23 cellular contexts compared by ENCODE assay signal in genomic region chr2:144550916-144551315, GRCh38. TPM values are rescaled to one million over a fixed set of nuclear protein-coding genes. Genes with fewer than 3 reads are reported as not detected.
A peak's percentile ranks its signal among the peaks of the same experiment; 100 is the strongest.
DNase-seq lines count a peak whose midpoint lies in the region; ATAC-seq, FAIRE-seq and TF ChIP-seq lines count a peak whose summit lies in the region.
"Had no signal": no experiment of that assay in that cellular context is flagged by ENCODE, and none has a peak within 500 bp of the region (broad histone marks: within the 10 kb centered on the region; RNA-seq: fewer than 3 reads in every experiment).

No MANE protein-coding gene starts in this region.

- H3K36me3 Mint-ChIP-seq in HFFc6 (ENCODE audit: low read depth) (no peaks in the 10 kb centered on the region), astrocyte (ENCODE audit: low read depth, unreplicated experiment) (no peaks in the 10 kb centered on the region), neural crest cell (ENCODE audit: low read depth) (no peaks in the 10 kb centered on the region)
- H3K36me3 Mint-ChIP-seq in T-helper 2 cell treated with Interferon-gamma antibody and Interleukin-4, amounts not matched to agents 5 μg/mL and 100 μg/mL, for 36 hours (ENCODE audit: low read depth) = no peaks in the 10 kb centered on the region
- H3K36me3 Mint-ChIP-seq: CD8-positive, alpha-beta T cell had no signal

- no peak overlapping the region for H3K4me3 ChIP-seq in astrocyte (ENCODE audit: insufficient read depth, low read depth, low read length)
- H3K4me3 ChIP-seq: BLaER1, MG63 had no signal

- DNase-seq in AG08395 (ENCODE audit: low spot score) = peak; percentile 5
- DNase-seq in HFFc6 = peak; percentile 66
- peak; percentile 32 for DNase-seq in astrocyte (ENCODE audit: low read depth)
- no peak for DNase-seq in neural crest cell (ENCODE audit: low read depth, low spot score)
- no peak for DNase-seq in NCI-H2081 treated with DMSO at 0.1 percent for 48 hours (lab: John Stamatoyannopoulos, UW)
- no peak for DNase-seq in activated CD4-positive, alpha-beta T cell treated with anti-CD3 and anti-CD28 coated beads, Interleukin-2, amount 50 U/mL, for 4 hours
- DNase-seq in T-helper 2 cell treated with Interferon-gamma antibody and Interleukin-4, amounts not matched to agents 5 μg/mL and 100 μg/mL, for 36 hours (ENCODE audit: low spot score) = no peak
- DNase-seq: 8988T; Calu3; CD8-positive, alpha-beta T cell; MG63; NCI-H1048; NCI-H146; NCI-H2081; NCI-H510A treated with DMSO at 0.1 percent for 48 hours; NCI-H774; OCI-M1; RPMI8226; SIG-M5 had no signal

- H3K27ac Mint-ChIP-seq in HFFc6 (0 out of 2 replicates have a peak overlapping the region, but pooled peaks have one; percentile 1), astrocyte (ENCODE audit: unreplicated experiment) (no peak overlapping the region), neural crest cell (ENCODE audit: unreplicated experiment) (peak overlapping the region; percentile 58)
- no peak overlapping the region for H3K27ac Mint-ChIP-seq in T-helper 2 cell treated with Interferon-gamma antibody and Interleukin-4, amounts not matched to agents 5 μg/mL and 100 μg/mL, for 36 hours
- H3K27ac Mint-ChIP-seq: CD8-positive, alpha-beta T cell had no signal

- H3K27me3 Mint-ChIP-seq in HFFc6 (ENCODE audit: insufficient read depth) (no peaks in the 10 kb centered on the region; the same call in 1 of the 2 replicates), astrocyte (ENCODE audit: low read depth, unreplicated experiment) (no peaks in the 10 kb centered on the region), neural crest cell (ENCODE audit: low read depth) (no peaks in the 10 kb centered on the region)
- H3K27me3 Mint-ChIP-seq in T-helper 2 cell treated with Interferon-gamma antibody and Interleukin-4, amounts not matched to agents 5 μg/mL and 100 μg/mL, for 36 hours (ENCODE audit: low read depth) = peaks cover 19% of the 10 kb centered on the region

- peaks cover 8% of the 10 kb centered on the region for H3K4me1 ChIP-seq in astrocyte (ENCODE audit: insufficient read depth, low read length)

- no peaks in the 10 kb centered on the region for H4K20me1 ChIP-seq in astrocyte (ENCODE audit: insufficient read depth, low read length)
- H4K20me1 ChIP-seq: BLaER1 had no signal

- H3K4me3 Mint-ChIP-seq in HFFc6 (no peak overlapping the region), astrocyte (ENCODE audit: unreplicated experiment) (no peak overlapping the region), neural crest cell (no peak overlapping the region)
- H3K4me3 Mint-ChIP-seq in T-helper 2 cell treated with Interferon-gamma antibody and Interleukin-4, amounts not matched to agents 5 μg/mL and 100 μg/mL, for 36 hours = no peak overlapping the region
- H3K4me3 Mint-ChIP-seq: CD8-positive, alpha-beta T cell had no signal

- H3K79me2 ChIP-seq in astrocyte (ENCODE audit: insufficient read depth, low read length) = no peaks in the 10 kb centered on the region

- no peaks in the 10 kb centered on the region for H3K36me3 ChIP-seq in astrocyte (ENCODE audit: insufficient read depth, low read length)
- H3K36me3 ChIP-seq: BLaER1, MG63 had no signal

- ATAC-seq in GM19328 (IDR thresholded peaks at IDR 0.05; ENCODE audit: unreplicated experiment) = no peak
- ATAC-seq: CD8-positive, alpha-beta T cell; SK-N-SH treated with all-trans-retinoic acid at 6 μM for 48 hours had no signal

- H3K9me3 ChIP-seq in astrocyte (ENCODE audit: insufficient read depth, low read depth, low read length) = no peaks in the 10 kb centered on the region
- H3K9me3 ChIP-seq: MG63 had no signal

- FAIRE-seq in astrocyte (lab: Jason Lieb, UNC) = peak; percentile 50
- FAIRE-seq: H54 had no signal

- no peak overlapping the region for H3K9ac ChIP-seq in astrocyte (ENCODE audit: low read length)
- H3K9ac ChIP-seq: BLaER1 had no signal

- TF ChIP-seq CTCF in HFFc6 (IDR thresholded peaks at IDR 0.05) = no peak
- no peak for TF ChIP-seq CTCF in astrocyte (IDR thresholded peaks at IDR 0.05; ENCODE audit: insufficient read depth, low read depth, low read length)
- TF ChIP-seq CTCF in neural crest cell (conservative IDR thresholded peaks at IDR 0.05) = no peak

- no peak overlapping the region for H3K4me2 ChIP-seq in astrocyte (ENCODE audit: low read length)
- H3K4me2 ChIP-seq: BLaER1 had no signal

- H3K9me3 Mint-ChIP-seq in HFFc6 (no peaks in the 10 kb centered on the region), astrocyte (ENCODE audit: unreplicated experiment) (no peaks in the 10 kb centered on the region), neural crest cell (no peaks in the 10 kb centered on the region)
- H3K9me3 Mint-ChIP-seq in T-helper 2 cell treated with Interferon-gamma antibody and Interleukin-4, amounts not matched to agents 5 μg/mL and 100 μg/mL, for 36 hours = no peaks in the 10 kb centered on the region
- H3K9me3 Mint-ChIP-seq: CD8-positive, alpha-beta T cell had no signal

- peaks cover 53% of the 10 kb centered on the region for H3K4me1 Mint-ChIP-seq in HFFc6 (ENCODE audit: low read depth)
- H3K4me1 Mint-ChIP-seq in astrocyte (ENCODE audit: low read depth, unreplicated experiment) = peaks cover 12% of the 10 kb centered on the region
- H3K4me1 Mint-ChIP-seq in neural crest cell = peaks cover 31% of the 10 kb centered on the region
- H3K4me1 Mint-ChIP-seq in T-helper 2 cell treated with Interferon-gamma antibody and Interleukin-4, amounts not matched to agents 5 μg/mL and 100 μg/mL, for 36 hours (ENCODE audit: low read depth) = peaks cover 15% of the 10 kb centered on the region

- H2AFZ ChIP-seq in astrocyte (ENCODE audit: low read depth, low read length) = no peak overlapping the region

- no peak overlapping the region for H3K27ac ChIP-seq in astrocyte (ENCODE audit: low read depth, low read length)
- H3K27ac ChIP-seq: BLaER1 had no signal

- no peaks in the 10 kb centered on the region for H3K27me3 ChIP-seq in astrocyte (ENCODE audit: insufficient read depth, low read length)
- H3K27me3 ChIP-seq: BLaER1, MG63 had no signal

RNA-seq across cellular contexts. Expression of gene ZEB2, which starts 31.0 kb away (rescaled TPM):
- 10 to 100 TPM; 57.0 to 76.3 (median 62.8) TPM for total RNA-seq in HFFc6 (2021; fragmentation: NEBNext Ultra II Directional; extraction: Animal tissue kit (Norgen Biotek cat#: 25700))
- total RNA-seq in astrocyte (84.9 and 90.9 TPM in 2 replicates), neural crest cell (192 and 200 TPM in 2 replicates)

Comparison
In these comparisons a context has a peak if more than half of its experiments do, and no peak if none do; other contexts are left out.
1. DNase-seq: peak in AG08395 (single experiment), HFFc6 (single experiment) and astrocyte (single experiment); none in neural crest cell (single experiment), NCI-H2081 treated with DMSO at 0.1 percent for 48 hours (single experiment), activated CD4-positive, alpha-beta T cell treated with anti-CD3 and anti-CD28 coated beads, Interleukin-2, amount 50 U/mL, for 4 hours (0 of 2) and T-helper 2 cell treated with Interferon-gamma antibody and Interleukin-4, amounts not matched to agents 5 μg/mL and 100 μg/mL, for 36 hours (single experiment).
2. H3K27ac Mint-ChIP-seq: peak in HFFc6 (single experiment) and neural crest cell (single experiment); none in astrocyte (single experiment) and T-helper 2 cell treated with Interferon-gamma antibody and Interleukin-4, amounts not matched to agents 5 μg/mL and 100 μg/mL, for 36 hours (single experiment).